Comparison of ENCODE assay signal across 1 cellular context in the genomic region with DNA sequence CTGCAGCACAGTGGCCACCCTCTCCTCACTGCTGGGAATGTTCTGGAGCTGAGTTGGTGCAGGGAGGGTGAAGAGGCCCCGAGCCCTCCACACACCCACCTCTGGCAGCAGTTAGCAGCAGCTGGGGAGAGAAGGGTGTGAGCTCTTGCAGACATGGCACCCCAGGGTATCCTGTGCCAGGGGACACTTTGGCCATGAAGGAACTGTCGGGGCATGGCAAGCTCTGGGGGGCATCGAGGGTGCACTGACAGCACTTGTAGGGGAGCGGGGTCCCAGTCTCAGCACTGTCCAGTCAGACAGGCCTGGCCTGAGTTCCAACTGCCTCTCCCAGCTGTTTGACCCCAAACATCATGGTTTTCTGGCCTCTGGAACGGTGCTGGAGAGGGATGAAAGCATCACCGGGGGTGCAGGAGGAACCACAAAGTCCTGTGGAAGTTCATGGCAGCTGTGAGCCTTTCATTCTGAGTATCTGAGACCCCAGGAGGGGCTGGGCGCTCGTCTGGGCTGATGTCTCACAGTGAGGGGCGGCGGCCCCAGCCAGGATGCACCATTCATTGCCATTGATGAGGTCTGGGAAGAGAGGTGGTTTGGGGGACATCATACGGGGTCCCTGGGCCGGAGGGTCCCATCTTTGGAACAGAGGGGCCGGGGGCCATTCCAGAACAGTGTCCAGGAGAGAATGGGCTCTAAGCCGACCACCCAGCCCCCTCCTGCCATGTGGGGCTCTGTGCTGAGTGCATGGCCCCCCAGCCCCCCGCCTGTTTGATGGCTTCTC. TPM values are rescaled to one million over a fixed set of nuclear protein-coding genes. Genes with fewer than 3 reads are reported as not detected.
"Had no signal": no experiment of that assay in that cellular context is flagged by ENCODE, and none has a peak within 500 bp of the region (broad histone marks: within the 10 kb centered on the region; RNA-seq: fewer than 3 reads in every experiment).

No MANE protein-coding gene starts in this region.

RNA-seq across cellular contexts. Expression of gene PRODH, which starts 20.2 kb away (rescaled TPM):
- total RNA-seq: activated CD8-positive, alpha-beta T cell treated with anti-CD3 and anti-CD28 coated beads for 36 hours had no signal
